In the genomic region with DNA sequence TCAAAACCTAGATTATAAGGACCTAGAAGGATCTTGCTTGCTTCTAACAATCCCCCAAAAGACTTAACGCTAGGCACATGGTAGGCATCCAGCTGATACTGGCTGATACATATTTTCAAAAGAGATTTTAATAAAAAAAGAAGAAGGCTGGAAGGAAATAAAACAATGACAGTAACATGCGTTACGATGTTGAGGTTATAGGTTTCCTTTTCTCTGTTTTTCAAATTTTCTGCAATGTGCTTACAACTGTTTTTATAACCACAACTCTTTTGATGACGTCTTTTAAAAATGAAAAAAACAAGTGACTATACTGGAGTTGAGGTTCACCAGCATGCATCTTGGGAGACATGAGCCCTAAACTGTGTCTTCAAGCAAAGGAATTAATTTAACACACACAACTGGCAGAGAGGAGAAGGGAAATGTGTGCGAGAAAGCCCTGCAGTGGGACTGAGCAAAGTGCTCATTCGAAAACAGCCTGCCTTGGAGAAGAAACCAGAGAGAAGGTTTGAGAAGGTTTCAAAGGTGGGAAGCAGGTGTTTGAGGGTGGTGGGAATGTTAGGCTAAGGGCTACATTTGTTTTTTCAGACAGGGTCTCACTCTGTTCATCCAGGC, we compare ENCODE assay signal across 14 cellular contexts.
A peak's percentile ranks its signal among the peaks of the same experiment; 100 is the strongest.
DNase-seq lines count a peak whose midpoint lies in the region; ATAC-seq and TF ChIP-seq lines count a peak whose summit lies in the region.
"Had no signal": no experiment of that assay in that cellular context is flagged by ENCODE, and none has a peak within 500 bp of the region (broad histone marks: within the 10 kb centered on the region; RNA-seq: fewer than 3 reads in every experiment).

No MANE protein-coding gene starts in this region.

- H3K79me2 ChIP-seq in PC-3 (ENCODE audit: low read length) = no peaks in the 10 kb centered on the region

- no peaks in the 10 kb centered on the region for H3K27me3 ChIP-seq in CD4-positive, alpha-beta T cell (ENCODE audit: control insufficient read depth, insufficient read depth, low read length)
- no peaks in the 10 kb centered on the region for H3K27me3 ChIP-seq in Peyer's patch
- no peaks in the 10 kb centered on the region for H3K27me3 ChIP-seq in tibial nerve
- H3K27me3 ChIP-seq in PC-3 (ENCODE audit: low read length) = no peaks in the 10 kb centered on the region

- no peaks in the 10 kb centered on the region for H4K20me1 ChIP-seq in PC-3 (ENCODE audit: low read length)

- peak overlapping the region; percentile 93 for H3K27ac Mint-ChIP-seq in CD4-positive, alpha-beta T cell
- H3K27ac Mint-ChIP-seq in activated naive CD8-positive, alpha-beta T cell treated with anti-CD3 and anti-CD28 coated beads, Interleukin-2, amount 10 ng/mL, durations not matched to agents 7 days and 5 days = peak overlapping the region; percentile 99
- H3K27ac Mint-ChIP-seq in natural killer cell treated with Interleukin-12 subunit alpha and Interleukin-12 subunit beta and Interleukin-15 and Interleukin-18, amount 100 ng/mL, for 72 hours = peak overlapping the region; percentile 88 to 90

- peaks cover 53% of the 10 kb centered on the region for H3K4me1 Mint-ChIP-seq in CD4-positive, alpha-beta T cell (ENCODE audit: low read depth)
- peaks cover 25% of the 10 kb centered on the region for H3K4me1 Mint-ChIP-seq in activated naive CD8-positive, alpha-beta T cell treated with anti-CD3 and anti-CD28 coated beads, Interleukin-2, amount 10 ng/mL, durations not matched to agents 7 days and 5 days
- H3K4me1 Mint-ChIP-seq in natural killer cell treated with Interleukin-12 subunit alpha and Interleukin-12 subunit beta and Interleukin-15 and Interleukin-18, amount 100 ng/mL, for 72 hours (ENCODE audit: low read depth in 2 of 2) = peaks cover 14 to 31% of the 10 kb centered on the region in 2 donors

- no peaks in the 10 kb centered on the region for H3K9me2 ChIP-seq in PC-3 (replicated peaks; ENCODE audit: low read length)

- TF ChIP-seq POLR2A in Peyer's patch (IDR thresholded peaks at IDR 0.05) (peak in 1 of 2 donors; percentile 37), tibial nerve (IDR thresholded peaks at IDR 0.05) (no peak)

- DNase-seq in CD4-positive, alpha-beta T cell = peak in 9 of 10 experiments; percentile 18 to 62 (median 51)
- DNase-seq in Peyer's patch (no peak), tibial nerve (ENCODE audit: low spot score in 2 of 2) (no peak), omental fat pad (ENCODE audit: low spot score) (no peak), PC-3 (no peak), SK-N-DZ (ENCODE audit: low spot score) (no peak)
- no peak for DNase-seq in activated naive CD8-positive, alpha-beta T cell treated with anti-CD3 and anti-CD28 coated beads, Interleukin-2, amount 10 ng/mL, durations not matched to agents 7 days and 5 days
- no peak for DNase-seq in natural killer cell treated with Interleukin-12 subunit alpha and Interleukin-12 subunit beta and Interleukin-15 and Interleukin-18, amount 100 ng/mL, for 72 hours (ENCODE audit: low spot score)
- DNase-seq: C1 segment of cervical spinal cord; foreskin fibroblast; midbrain; NCI-H2029 treated with DMSO at 0.1 percent for 48 hours; psoas muscle; stimulated activated CD4-positive, alpha-beta T cell treated with anti-CD3 and anti-CD28 coated beads, Interleukin-2, amount 100 ng/mL, for 24 hours had no signal

- POLR2A ChIA-PET in CD4-positive, alpha-beta T cell (lab: Charles Lee) = interaction anchor here (0.9 to 4.7 kb wide), 41 partner anchors 8 to 254 kb away, joined by 3 to 106 read pairs (median 5); partner anchors contain the start of genes BORCS5, CDKN1B and DUSP16
- POLR2A ChIA-PET in activated naive CD8-positive, alpha-beta T cell treated with anti-CD3 and anti-CD28 coated beads, Interleukin-2, amount 10 ng/mL, durations not matched to agents 7 days and 5 days (lab: Charles Lee) = interaction anchor here (0.7 to 1.5 kb wide), 6 partner anchors 9 to 234 kb away, joined by 3 to 7 read pairs (median 3); no protein-coding TSS in a partner anchor
- POLR2A ChIA-PET in PC-3 (lab: Charles Lee; ENCODE audit: unreplicated experiment) = no interaction called here

- CTCF ChIA-PET in CD4-positive, alpha-beta T cell (lab: Charles Lee) = interaction anchor here (1.0 to 1.9 kb wide), 4 partner anchors 21 to 106 kb away, joined by 3 to 11 read pairs (median 4); no protein-coding TSS in a partner anchor
- CTCF ChIA-PET in PC-3 (lab: Charles Lee) = no interaction called here

- no peak for TF ChIP-seq CTCF in CD4-positive, alpha-beta T cell (IDR thresholded peaks at IDR 0.05)
- no peak for TF ChIP-seq CTCF in Peyer's patch (IDR thresholded peaks at IDR 0.05)
- TF ChIP-seq CTCF in tibial nerve (IDR thresholded peaks at IDR 0.05) = no peak
- TF ChIP-seq CTCF in omental fat pad (IDR thresholded peaks at IDR 0.05) = no peak
- TF ChIP-seq CTCF in PC-3 (conservative IDR thresholded peaks at IDR 0.05; ENCODE audit: low read depth, low read length) = no peak

- TF ChIP-seq EP300 in tibial nerve (IDR thresholded peaks at IDR 0.05) = no peak

- H3K4me2 ChIP-seq in PC-3 (ENCODE audit: low read length) = no peak overlapping the region

- H3K27me3 Mint-ChIP-seq in CD4-positive, alpha-beta T cell = no peaks in the 10 kb centered on the region
- no peaks in the 10 kb centered on the region for H3K27me3 Mint-ChIP-seq in activated naive CD8-positive, alpha-beta T cell treated with anti-CD3 and anti-CD28 coated beads, Interleukin-2, amount 10 ng/mL, durations not matched to agents 7 days and 5 days
- no peaks in the 10 kb centered on the region for H3K27me3 Mint-ChIP-seq in natural killer cell treated with Interleukin-12 subunit alpha and Interleukin-12 subunit beta and Interleukin-15 and Interleukin-18, amount 100 ng/mL, for 72 hours

- H3K4me3 ChIP-seq in Peyer's patch (peak overlapping the region in 3 of 4 donors; percentile 4 to 16 (median 7)), tibial nerve (no peak overlapping the region), PC-3 (ENCODE audit: low read length) (no peak overlapping the region)
- H3K4me3 ChIP-seq: psoas muscle had no signal

- H3K27ac ChIP-seq in CD4-positive, alpha-beta T cell (ENCODE audit: low read depth, low read length) = peak overlapping the region; percentile 83
- H3K27ac ChIP-seq in Peyer's patch = peak overlapping the region; percentile 69 to 79 (median 72)
- peak overlapping the region in 2 of 4 donors; percentile 46 to 68 for H3K27ac ChIP-seq in tibial nerve
- no peak overlapping the region for H3K27ac ChIP-seq in PC-3 (ENCODE audit: low read length)
- H3K27ac ChIP-seq: psoas muscle had no signal

- no peak overlapping the region for H3K9ac ChIP-seq in PC-3 (ENCODE audit: low read length)

- no peaks in the 10 kb centered on the region for H3K9me3 Mint-ChIP-seq in CD4-positive, alpha-beta T cell
- no peaks in the 10 kb centered on the region for H3K9me3 Mint-ChIP-seq in activated naive CD8-positive, alpha-beta T cell treated with anti-CD3 and anti-CD28 coated beads, Interleukin-2, amount 10 ng/mL, durations not matched to agents 7 days and 5 days
- no peaks in the 10 kb centered on the region for H3K9me3 Mint-ChIP-seq in natural killer cell treated with Interleukin-12 subunit alpha and Interleukin-12 subunit beta and Interleukin-15 and Interleukin-18, amount 100 ng/mL, for 72 hours

- H3K36me3 Mint-ChIP-seq in CD4-positive, alpha-beta T cell (ENCODE audit: low read depth) = peaks cover 73% of the 10 kb centered on the region
- peaks cover 39% of the 10 kb centered on the region for H3K36me3 Mint-ChIP-seq in activated naive CD8-positive, alpha-beta T cell treated with anti-CD3 and anti-CD28 coated beads, Interleukin-2, amount 10 ng/mL, durations not matched to agents 7 days and 5 days
- H3K36me3 Mint-ChIP-seq in natural killer cell treated with Interleukin-12 subunit alpha and Interleukin-12 subunit beta and Interleukin-15 and Interleukin-18, amount 100 ng/mL, for 72 hours = peaks cover 5% of the 10 kb centered on the region

- no TSS peak for BruUV-seq in PC-3 (replicated peaks; lab: Mats Ljungman, UMichigan)

- H3K4me1 ChIP-seq in Peyer's patch (peaks cover 0 to 7% (median 0%) of the 10 kb centered on the region in 4 donors), tibial nerve (peaks cover 0 to 5% (median 0%) of the 10 kb centered on the region in 4 donors), PC-3 (ENCODE audit: insufficient read depth, low read length) (peaks cover 8% of the 10 kb centered on the region)
- H3K4me1 ChIP-seq: psoas muscle had no signal

- peak; percentile 76 for ATAC-seq in CD4-positive, alpha-beta T cell (ENCODE audit: poor library complexity)
- ATAC-seq in activated naive CD8-positive, alpha-beta T cell treated with anti-CD3 and anti-CD28 coated beads, Interleukin-2, amount 10 ng/mL, durations not matched to agents 7 days and 5 days (ENCODE audit: low read depth) = peak; percentile 69
- peak in 1 of 2 donors; percentile 31 for ATAC-seq in natural killer cell treated with Interleukin-12 subunit alpha and Interleukin-12 subunit beta and Interleukin-15 and Interleukin-18, amount 100 ng/mL, for 72 hours
- no peak for ATAC-seq in omental fat pad (ENCODE audit: low FRiP score)
- no peak for ATAC-seq in PC-3
- ATAC-seq: psoas muscle had no signal

- 87 to 90% methylated on average over 6 of the region's 6 CpGs for WGBS in tibial nerve, 2 donors

- no peak overlapping the region for H2AFZ ChIP-seq in PC-3 (ENCODE audit: low read length)

- H3K4me3 Mint-ChIP-seq in CD4-positive, alpha-beta T cell = peak overlapping the region; percentile 56
- peak overlapping the region; percentile 85 for H3K4me3 Mint-ChIP-seq in activated naive CD8-positive, alpha-beta T cell treated with anti-CD3 and anti-CD28 coated beads, Interleukin-2, amount 10 ng/mL, durations not matched to agents 7 days and 5 days
- peak overlapping the region; percentile 76 for H3K4me3 Mint-ChIP-seq in natural killer cell treated with Interleukin-12 subunit alpha and Interleukin-12 subunit beta and Interleukin-15 and Interleukin-18, amount 100 ng/mL, for 72 hours

- intact Hi-C loops in CD4-positive, alpha-beta T cell (cut with DNase I, micrococcal nuclease) = loop anchor here (1.0 to 5.0 kb wide), 9 partner anchors 16 to 243 kb away; partner anchors contain the start of genes CREBL2 (in 1 of the 2), DUSP16 (in 1 of the 2) and GPR19 (in 1 of the 2)
- intact Hi-C loops in PC-3 (cut with micrococcal nuclease) = no loop called here

- H3K36me3 ChIP-seq in Peyer's patch (peaks cover 0 to 70% (median 0%) of the 10 kb centered on the region in 3 donors), tibial nerve (peaks cover 0 to 69% (median 5%) of the 10 kb centered on the region in 3 donors), PC-3 (ENCODE audit: low read depth, low read length) (no peaks in the 10 kb centered on the region; the same call in 1 of the 2 replicates)

- H3F3A ChIP-seq in PC-3 (ENCODE audit: low read length, unreplicated experiment) = no peaks in the 10 kb centered on the region

- H3K9me3 ChIP-seq in CD4-positive, alpha-beta T cell (ENCODE audit: control insufficient read depth, low read length) = no peaks in the 10 kb centered on the region
- H3K9me3 ChIP-seq in Peyer's patch (no peaks in the 10 kb centered on the region), tibial nerve (no peaks in the 10 kb centered on the region), PC-3 (ENCODE audit: low read length) (no peaks in the 10 kb centered on the region)
- H3K9me3 ChIP-seq: psoas muscle had no signal

Comparison
In these comparisons a context has a peak if more than half of its experiments do, and no peak if none do; other contexts are left out.
1. ATAC-seq: peak in CD4-positive, alpha-beta T cell (single experiment) and activated naive CD8-positive, alpha-beta T cell treated with anti-CD3 and anti-CD28 coated beads, Interleukin-2, amount 10 ng/mL, durations not matched to agents 7 days and 5 days (single experiment); none in omental fat pad (single experiment) and PC-3 (single experiment).
2. DNase-seq: peak in CD4-positive, alpha-beta T cell (9 of 10); none in Peyer's patch (0 of 3), activated naive CD8-positive, alpha-beta T cell treated with anti-CD3 and anti-CD28 coated beads, Interleukin-2, amount 10 ng/mL, durations not matched to agents 7 days and 5 days (single experiment), natural killer cell treated with Interleukin-12 subunit alpha and Interleukin-12 subunit beta and Interleukin-15 and Interleukin-18, amount 100 ng/mL, for 72 hours (single experiment), tibial nerve (0 of 2), omental fat pad (single experiment), PC-3 (single experiment) and SK-N-DZ (single experiment).
3. H3K4me3 ChIP-seq: peak in Peyer's patch (3 of 4); none in tibial nerve (0 of 4) and PC-3 (single experiment).
4. Peak in every context shown above with its lines, with median percentiles within 50 percentile points of each other: H3K27ac Mint-ChIP-seq and H3K4me3 Mint-ChIP-seq.